ENCODE assay signal across 1 cellular context in the genomic region with DNA sequence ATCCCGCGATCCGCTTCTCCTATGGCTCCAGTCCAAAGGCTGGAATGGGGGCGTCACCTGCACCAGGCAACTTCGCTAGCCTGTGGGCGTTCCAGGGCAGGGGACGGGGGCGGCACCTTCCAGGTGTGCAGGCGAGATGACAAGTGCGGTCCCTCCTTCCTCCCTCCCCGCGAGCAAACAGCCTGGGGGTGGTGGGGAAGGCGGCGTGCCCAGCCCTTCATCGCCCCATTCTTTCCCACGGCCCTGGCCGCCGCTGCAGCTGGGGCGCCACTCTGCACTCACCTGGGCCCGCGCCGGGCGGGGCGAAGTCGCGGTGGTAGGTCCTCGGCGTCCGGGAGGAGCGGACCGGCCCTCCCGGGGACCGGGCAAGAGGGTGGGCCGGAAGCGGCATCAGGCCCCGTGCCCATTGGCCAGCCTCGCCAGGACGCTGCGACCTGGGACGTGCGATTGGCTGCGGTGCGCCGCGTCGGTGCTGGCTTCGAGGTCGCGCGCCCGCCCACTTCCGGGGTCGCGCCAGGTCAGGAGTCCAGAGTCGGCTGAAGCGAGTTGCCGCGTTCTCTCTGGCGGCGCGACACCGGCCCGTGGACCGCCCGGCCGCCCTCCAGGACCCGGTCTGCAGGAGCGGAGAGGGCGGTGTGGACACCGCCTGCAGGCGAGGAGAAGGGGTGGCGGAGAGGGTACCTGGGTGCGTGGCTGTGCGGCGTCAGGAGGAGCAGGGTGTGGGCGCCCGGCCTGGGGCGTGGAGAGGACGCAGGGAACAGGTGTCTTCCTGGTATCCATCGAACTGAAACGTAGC.
TF ChIP-seq lines count a peak whose summit lies in the region.

A gene with protein sequence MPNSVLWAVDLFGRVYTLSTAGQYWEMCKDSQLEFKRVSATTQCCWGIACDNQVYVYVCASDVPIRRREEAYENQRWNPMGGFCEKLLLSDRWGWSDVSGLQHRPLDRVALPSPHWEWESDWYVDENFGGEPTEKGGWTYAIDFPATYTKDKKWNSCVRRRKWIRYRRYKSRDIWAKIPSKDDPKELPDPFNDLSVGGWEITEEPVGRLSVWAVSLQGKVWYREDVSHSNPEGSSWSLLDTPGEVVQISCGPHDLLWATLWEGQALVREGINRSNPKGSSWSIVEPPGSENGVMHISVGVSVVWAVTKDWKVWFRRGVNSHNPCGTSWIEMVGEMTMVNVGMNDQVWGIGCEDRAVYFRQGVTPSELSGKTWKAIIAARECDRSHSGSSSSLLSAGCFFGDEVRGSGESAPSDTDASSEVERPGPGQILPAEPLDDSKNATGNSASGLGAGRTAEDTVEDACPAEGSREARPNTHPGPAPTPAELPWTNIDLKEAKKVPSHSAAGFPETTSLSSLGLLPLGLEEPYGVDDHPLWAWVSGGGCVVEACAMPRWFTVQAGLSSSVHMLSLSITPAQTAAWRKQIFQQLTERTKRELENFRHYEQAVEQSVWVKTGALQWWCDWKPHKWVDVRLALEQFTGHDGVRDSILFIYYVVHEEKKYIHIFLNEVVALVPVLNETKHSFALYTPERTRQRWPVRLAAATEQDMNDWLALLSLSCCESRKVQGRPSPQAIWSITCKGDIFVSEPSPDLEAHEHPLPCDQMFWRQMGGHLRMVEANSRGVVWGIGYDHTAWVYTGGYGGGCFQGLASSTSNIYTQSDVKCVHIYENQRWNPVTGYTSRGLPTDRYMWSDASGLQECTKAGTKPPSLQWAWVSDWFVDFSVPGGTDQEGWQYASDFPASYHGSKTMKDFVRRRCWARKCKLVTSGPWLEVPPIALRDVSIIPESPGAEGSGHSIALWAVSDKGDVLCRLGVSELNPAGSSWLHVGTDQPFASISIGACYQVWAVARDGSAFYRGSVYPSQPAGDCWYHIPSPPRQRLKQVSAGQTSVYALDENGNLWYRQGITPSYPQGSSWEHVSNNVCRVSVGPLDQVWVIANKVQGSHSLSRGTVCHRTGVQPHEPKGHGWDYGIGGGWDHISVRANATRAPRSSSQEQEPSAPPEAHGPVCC (minus strand): TSS at position 389 of the 796 bp plus-strand sequence. CDS start 6,086 bp downstream, outside the sequence.

TF ChIP-seq in HepG2, 621 proteins besides CTCF, POLR2A, EP300 and RAD21 (continued from another document and continues in another):
- TF ChIP-seq CSRNP1 (CRISPR knock-in tag; IDR thresholded peaks at IDR 0.05), result no peak
- peak; percentile 81 for TF ChIP-seq ASH2L (IDR thresholded peaks at IDR 0.05; ENCODE audit: insufficient read length, low read depth, low read length)
- TF ChIP-seq SP5 (CRISPR knock-in tag; IDR thresholded peaks at IDR 0.05; ENCODE audit: borderline replicate concordance, low read depth), result peak; percentile 69
- no peak for TF ChIP-seq ATRX (CRISPR knock-in tag; IDR thresholded peaks at IDR 0.05; ENCODE audit: borderline replicate concordance)
- TF ChIP-seq, protein P1, sequence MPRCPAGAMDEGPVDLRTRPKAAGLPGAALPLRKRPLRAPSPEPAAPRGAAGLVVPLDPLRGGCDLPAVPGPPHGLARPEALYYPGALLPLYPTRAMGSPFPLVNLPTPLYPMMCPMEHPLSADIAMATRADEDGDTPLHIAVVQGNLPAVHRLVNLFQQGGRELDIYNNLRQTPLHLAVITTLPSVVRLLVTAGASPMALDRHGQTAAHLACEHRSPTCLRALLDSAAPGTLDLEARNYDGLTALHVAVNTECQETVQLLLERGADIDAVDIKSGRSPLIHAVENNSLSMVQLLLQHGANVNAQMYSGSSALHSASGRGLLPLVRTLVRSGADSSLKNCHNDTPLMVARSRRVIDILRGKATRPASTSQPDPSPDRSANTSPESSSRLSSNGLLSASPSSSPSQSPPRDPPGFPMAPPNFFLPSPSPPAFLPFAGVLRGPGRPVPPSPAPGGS (CRISPR knock-in tag; IDR thresholded peaks at IDR 0.05), result peak; percentile 18; the same call in 1 of the 2 replicates
- TF ChIP-seq ZBTB38 (CRISPR knock-in tag; IDR thresholded peaks at IDR 0.05), result peak; percentile 85; the same call in 1 of the 2 replicates
- no peak for TF ChIP-seq ZNF136 (CRISPR knock-in tag; IDR thresholded peaks at IDR 0.05; ENCODE audit: low read depth)
- TF ChIP-seq NR2C2 (CRISPR knock-in tag; IDR thresholded peaks at IDR 0.05; ENCODE audit: borderline replicate concordance), result peak; percentile 99
- TF ChIP-seq ZNF557 (CRISPR knock-in tag; IDR thresholded peaks at IDR 0.05), result no peak
- no peak for TF ChIP-seq ZNF562 (CRISPR knock-in tag; IDR thresholded peaks at IDR 0.05; ENCODE audit: borderline replicate concordance)
- TF ChIP-seq, protein P2, sequence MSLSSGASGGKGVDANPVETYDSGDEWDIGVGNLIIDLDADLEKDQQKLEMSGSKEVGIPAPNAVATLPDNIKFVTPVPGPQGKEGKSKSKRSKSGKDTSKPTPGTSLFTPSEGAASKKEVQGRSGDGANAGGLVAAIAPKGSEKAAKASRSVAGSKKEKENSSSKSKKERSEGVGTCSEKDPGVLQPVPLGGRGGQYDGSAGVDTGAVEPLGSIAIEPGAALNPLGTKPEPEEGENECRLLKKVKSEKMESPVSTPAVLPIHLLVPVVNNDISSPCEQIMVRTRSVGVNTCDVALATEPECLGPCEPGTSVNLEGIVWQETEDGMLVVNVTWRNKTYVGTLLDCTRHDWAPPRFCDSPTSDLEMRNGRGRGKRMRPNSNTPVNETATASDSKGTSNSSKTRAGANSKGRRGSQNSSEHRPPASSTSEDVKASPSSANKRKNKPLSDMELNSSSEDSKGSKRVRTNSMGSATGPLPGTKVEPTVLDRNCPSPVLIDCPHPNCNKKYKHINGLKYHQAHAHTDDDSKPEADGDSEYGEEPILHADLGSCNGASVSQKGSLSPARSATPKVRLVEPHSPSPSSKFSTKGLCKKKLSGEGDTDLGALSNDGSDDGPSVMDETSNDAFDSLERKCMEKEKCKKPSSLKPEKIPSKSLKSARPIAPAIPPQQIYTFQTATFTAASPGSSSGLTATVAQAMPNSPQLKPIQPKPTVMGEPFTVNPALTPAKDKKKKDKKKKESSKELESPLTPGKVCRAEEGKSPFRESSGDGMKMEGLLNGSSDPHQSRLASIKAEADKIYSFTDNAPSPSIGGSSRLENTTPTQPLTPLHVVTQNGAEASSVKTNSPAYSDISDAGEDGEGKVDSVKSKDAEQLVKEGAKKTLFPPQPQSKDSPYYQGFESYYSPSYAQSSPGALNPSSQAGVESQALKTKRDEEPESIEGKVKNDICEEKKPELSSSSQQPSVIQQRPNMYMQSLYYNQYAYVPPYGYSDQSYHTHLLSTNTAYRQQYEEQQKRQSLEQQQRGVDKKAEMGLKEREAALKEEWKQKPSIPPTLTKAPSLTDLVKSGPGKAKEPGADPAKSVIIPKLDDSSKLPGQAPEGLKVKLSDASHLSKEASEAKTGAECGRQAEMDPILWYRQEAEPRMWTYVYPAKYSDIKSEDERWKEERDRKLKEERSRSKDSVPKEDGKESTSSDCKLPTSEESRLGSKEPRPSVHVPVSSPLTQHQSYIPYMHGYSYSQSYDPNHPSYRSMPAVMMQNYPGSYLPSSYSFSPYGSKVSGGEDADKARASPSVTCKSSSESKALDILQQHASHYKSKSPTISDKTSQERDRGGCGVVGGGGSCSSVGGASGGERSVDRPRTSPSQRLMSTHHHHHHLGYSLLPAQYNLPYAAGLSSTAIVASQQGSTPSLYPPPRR (CRISPR knock-in tag; IDR thresholded peaks at IDR 0.05; ENCODE audit: borderline replicate concordance), result peak; percentile 60; the same call in 1 of the 2 replicates
- TF ChIP-seq REXO4 (CRISPR knock-in tag; IDR thresholded peaks at IDR 0.05; ENCODE audit: borderline replicate concordance), result no peak
- no peak for TF ChIP-seq MED13 (CRISPR knock-in tag; IDR thresholded peaks at IDR 0.05)
- TF ChIP-seq, protein P3, sequence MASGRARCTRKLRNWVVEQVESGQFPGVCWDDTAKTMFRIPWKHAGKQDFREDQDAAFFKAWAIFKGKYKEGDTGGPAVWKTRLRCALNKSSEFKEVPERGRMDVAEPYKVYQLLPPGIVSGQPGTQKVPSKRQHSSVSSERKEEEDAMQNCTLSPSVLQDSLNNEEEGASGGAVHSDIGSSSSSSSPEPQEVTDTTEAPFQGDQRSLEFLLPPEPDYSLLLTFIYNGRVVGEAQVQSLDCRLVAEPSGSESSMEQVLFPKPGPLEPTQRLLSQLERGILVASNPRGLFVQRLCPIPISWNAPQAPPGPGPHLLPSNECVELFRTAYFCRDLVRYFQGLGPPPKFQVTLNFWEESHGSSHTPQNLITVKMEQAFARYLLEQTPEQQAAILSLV (CRISPR knock-in tag; IDR thresholded peaks at IDR 0.05; ENCODE audit: borderline replicate concordance), result peak; percentile 91
- no peak for TF ChIP-seq ZFP1 (CRISPR knock-in tag; IDR thresholded peaks at IDR 0.05)
- peak; percentile 75 for TF ChIP-seq SALL2 (CRISPR knock-in tag; IDR thresholded peaks at IDR 0.05)
- TF ChIP-seq ZNF512B (CRISPR knock-in tag; IDR thresholded peaks at IDR 0.05; ENCODE audit: borderline replicate concordance), result no peak
- TF ChIP-seq JUND (CRISPR knock-in tag; IDR thresholded peaks at IDR 0.05), result no peak
- TF ChIP-seq EEA1 (CRISPR knock-in tag; IDR thresholded peaks at IDR 0.05; ENCODE audit: borderline replicate concordance), result peak; percentile 85; the same call in 1 of the 2 replicates
- no peak for TF ChIP-seq CREBL2 (CRISPR knock-in tag; IDR thresholded peaks at IDR 0.05; ENCODE audit: borderline replicate concordance)
- no peak for TF ChIP-seq FOXJ3 (CRISPR knock-in tag; IDR thresholded peaks at IDR 0.05; ENCODE audit: borderline replicate concordance)
- TF ChIP-seq ZNF484 (CRISPR knock-in tag; IDR thresholded peaks at IDR 0.05; ENCODE audit: borderline replicate concordance, low read depth), result no peak
- no peak; the same call in 1 of the 2 replicates for TF ChIP-seq MIXL1 (CRISPR knock-in tag; IDR thresholded peaks at IDR 0.05)
- TF ChIP-seq PAF1 (CRISPR knock-in tag; IDR thresholded peaks at IDR 0.05), result no peak
- TF ChIP-seq RARG (CRISPR knock-in tag; IDR thresholded peaks at IDR 0.05; ENCODE audit: low read depth), result 0 out of 2 replicates have a peak, but pooled peaks have one; percentile 22
- TF ChIP-seq ZNF891 (CRISPR knock-in tag; IDR thresholded peaks at IDR 0.05), result no peak
- TF ChIP-seq, protein P4, sequence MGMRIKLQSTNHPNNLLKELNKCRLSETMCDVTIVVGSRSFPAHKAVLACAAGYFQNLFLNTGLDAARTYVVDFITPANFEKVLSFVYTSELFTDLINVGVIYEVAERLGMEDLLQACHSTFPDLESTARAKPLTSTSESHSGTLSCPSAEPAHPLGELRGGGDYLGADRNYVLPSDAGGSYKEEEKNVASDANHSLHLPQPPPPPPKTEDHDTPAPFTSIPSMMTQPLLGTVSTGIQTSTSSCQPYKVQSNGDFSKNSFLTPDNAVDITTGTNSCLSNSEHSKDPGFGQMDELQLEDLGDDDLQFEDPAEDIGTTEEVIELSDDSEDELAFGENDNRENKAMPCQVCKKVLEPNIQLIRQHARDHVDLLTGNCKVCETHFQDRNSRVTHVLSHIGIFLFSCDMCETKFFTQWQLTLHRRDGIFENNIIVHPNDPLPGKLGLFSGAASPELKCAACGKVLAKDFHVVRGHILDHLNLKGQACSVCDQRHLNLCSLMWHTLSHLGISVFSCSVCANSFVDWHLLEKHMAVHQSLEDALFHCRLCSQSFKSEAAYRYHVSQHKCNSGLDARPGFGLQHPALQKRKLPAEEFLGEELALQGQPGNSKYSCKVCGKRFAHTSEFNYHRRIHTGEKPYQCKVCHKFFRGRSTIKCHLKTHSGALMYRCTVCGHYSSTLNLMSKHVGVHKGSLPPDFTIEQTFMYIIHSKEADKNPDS (CRISPR knock-in tag; IDR thresholded peaks at IDR 0.05), result no peak; the same call in 1 of the 2 replicates
- no peak for TF ChIP-seq JARID2 (CRISPR knock-in tag; IDR thresholded peaks at IDR 0.05; ENCODE audit: insufficient replicate concordance)
- TF ChIP-seq HOXD1 (CRISPR knock-in tag; IDR thresholded peaks at IDR 0.05), result peak; percentile 59; the same call in 1 of the 2 replicates
- 0 out of 2 replicates have a peak, but pooled peaks have one; percentile 53 for TF ChIP-seq ZNF367 (CRISPR knock-in tag; IDR thresholded peaks at IDR 0.05; ENCODE audit: borderline replicate concordance)
- no peak for TF ChIP-seq PPARG (CRISPR knock-in tag; conservative IDR thresholded peaks at IDR 0.05)
- no peak for TF ChIP-seq HDAC6 (IDR thresholded peaks at IDR 0.05; ENCODE audit: low read depth, low read length)
- TF ChIP-seq TBX3 (IDR thresholded peaks at IDR 0.05; ENCODE audit: borderline replicate concordance), result no peak
- no peak for TF ChIP-seq REL (CRISPR knock-in tag; conservative IDR thresholded peaks at IDR 0.05)
- peak; percentile 61; the same call in 1 of the 2 replicates for TF ChIP-seq TSC22D2 (CRISPR knock-in tag; IDR thresholded peaks at IDR 0.05; ENCODE audit: borderline replicate concordance)
- no peak; the same call in 1 of the 2 replicates for TF ChIP-seq NFKB2 (CRISPR knock-in tag; IDR thresholded peaks at IDR 0.05; ENCODE audit: borderline replicate concordance)
